1 cellular context compared by ENCODE assay signal in genomic region chr10:73991846-73992245, GRCh38.
TF ChIP-seq lines count a peak whose summit lies in the region.

No MANE protein-coding gene starts in this region.

TF ChIP-seq in K562, 482 proteins besides CTCF, POLR2A, EP300 and RAD21 (continued from another document and continues in another):
- TF ChIP-seq THRA (IDR thresholded peaks at IDR 0.05) (no peak), RBM25 (IDR thresholded peaks at IDR 0.05; ENCODE audit: low read depth, low read length, severe bottlenecking) (no peak), ZNF121 (CRISPR knock-in tag; conservative IDR thresholded peaks at IDR 0.05) (no peak), GTF2F1 (IDR thresholded peaks at IDR 0.05; ENCODE audit: low read depth, low read length) (no peak), POU5F1 (IDR thresholded peaks at IDR 0.05; ENCODE audit: borderline replicate concordance, low read depth, low read length, partially characterized antibody) (no peak), TBL1XR1 (IDR thresholded peaks at IDR 0.05; ENCODE audit: low read length in 2 of 2) (0 out of 4 replicates have a peak, but pooled peaks of 1 of the 2 experiments have one; percentile 15), RBM15 (IDR thresholded peaks at IDR 0.05; ENCODE audit: insufficient read depth, low read length) (no peak), FOXA3 (CRISPR knock-in tag; conservative IDR thresholded peaks at IDR 0.05 in 1 of 2, IDR thresholded peaks at IDR 0.05 in 1 of 2) (no peak), C11orf30 (IDR thresholded peaks at IDR 0.05; ENCODE audit: low read depth) (no peak), TAF7 (tag; IDR thresholded peaks at IDR 0.05) (no peak), BCL6 (CRISPR knock-in tag; IDR thresholded peaks at IDR 0.05) (no peak), TRIM24 (IDR thresholded peaks at IDR 0.05) (peak; percentile 16 to 35; a peak in 2 of 4 replicates), ZNF212 (CRISPR knock-in tag; IDR thresholded peaks at IDR 0.05) (no peak), CBX5 (IDR thresholded peaks at IDR 0.05; ENCODE audit: borderline replicate concordance, low read depth) (no peak), NBN (IDR thresholded peaks at IDR 0.05; ENCODE audit: low read depth) (peak; percentile 88), KDM2B (CRISPR knock-in tag; IDR thresholded peaks at IDR 0.05) (no peak), MITF (IDR thresholded peaks at IDR 0.05) (no peak), ZNF217 (CRISPR knock-in tag; IDR thresholded peaks at IDR 0.05) (no peak), SUPT5H (IDR thresholded peaks at IDR 0.05) (peak; percentile 86), IFI16 (CRISPR knock-in tag; IDR thresholded peaks at IDR 0.05) (no peak), ZNF316 (IDR thresholded peaks at IDR 0.05) (peak; percentile 63; the same call in 1 of the 2 replicates), TGIF2 (CRISPR knock-in tag; IDR thresholded peaks at IDR 0.05) (no peak), ZNF174 (CRISPR knock-in tag; IDR thresholded peaks at IDR 0.05) (no peak), BRF1 (IDR thresholded peaks at IDR 0.05; ENCODE audit: borderline replicate concordance, extremely low read depth, insufficient read length) (no peak), MTF1 (CRISPR knock-in tag; IDR thresholded peaks at IDR 0.05; ENCODE audit: borderline replicate concordance) (no peak), ZBED1 (IDR thresholded peaks at IDR 0.05) (no peak), ZNF584 (CRISPR knock-in tag; IDR thresholded peaks at IDR 0.05; ENCODE audit: low read depth) (no peak), ZBTB11 (CRISPR knock-in tag; IDR thresholded peaks at IDR 0.05) (peak in 1 of 3 experiments; percentile 43; a peak in 1 of 6 replicates), GATAD2A (IDR thresholded peaks at IDR 0.05) (peak; percentile 45; the same call in 1 of the 2 replicates)
- TF ChIP-seq, protein P1, sequence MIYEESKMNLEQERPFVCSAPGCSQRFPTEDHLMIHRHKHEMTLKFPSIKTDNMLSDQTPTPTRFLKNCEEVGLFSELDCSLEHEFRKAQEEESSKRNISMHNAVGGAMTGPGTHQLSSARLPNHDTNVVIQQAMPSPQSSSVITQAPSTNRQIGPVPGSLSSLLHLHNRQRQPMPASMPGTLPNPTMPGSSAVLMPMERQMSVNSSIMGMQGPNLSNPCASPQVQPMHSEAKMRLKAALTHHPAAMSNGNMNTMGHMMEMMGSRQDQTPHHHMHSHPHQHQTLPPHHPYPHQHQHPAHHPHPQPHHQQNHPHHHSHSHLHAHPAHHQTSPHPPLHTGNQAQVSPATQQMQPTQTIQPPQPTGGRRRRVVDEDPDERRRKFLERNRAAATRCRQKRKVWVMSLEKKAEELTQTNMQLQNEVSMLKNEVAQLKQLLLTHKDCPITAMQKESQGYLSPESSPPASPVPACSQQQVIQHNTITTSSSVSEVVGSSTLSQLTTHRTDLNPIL (CRISPR knock-in tag; IDR thresholded peaks at IDR 0.05) = no peak
- TF ChIP-seq, protein P2, sequence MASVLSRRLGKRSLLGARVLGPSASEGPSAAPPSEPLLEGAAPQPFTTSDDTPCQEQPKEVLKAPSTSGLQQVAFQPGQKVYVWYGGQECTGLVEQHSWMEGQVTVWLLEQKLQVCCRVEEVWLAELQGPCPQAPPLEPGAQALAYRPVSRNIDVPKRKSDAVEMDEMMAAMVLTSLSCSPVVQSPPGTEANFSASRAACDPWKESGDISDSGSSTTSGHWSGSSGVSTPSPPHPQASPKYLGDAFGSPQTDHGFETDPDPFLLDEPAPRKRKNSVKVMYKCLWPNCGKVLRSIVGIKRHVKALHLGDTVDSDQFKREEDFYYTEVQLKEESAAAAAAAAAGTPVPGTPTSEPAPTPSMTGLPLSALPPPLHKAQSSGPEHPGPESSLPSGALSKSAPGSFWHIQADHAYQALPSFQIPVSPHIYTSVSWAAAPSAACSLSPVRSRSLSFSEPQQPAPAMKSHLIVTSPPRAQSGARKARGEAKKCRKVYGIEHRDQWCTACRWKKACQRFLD (CRISPR knock-in tag; IDR thresholded peaks at IDR 0.05) = peak; percentile 82
- TF ChIP-seq, protein P3, sequence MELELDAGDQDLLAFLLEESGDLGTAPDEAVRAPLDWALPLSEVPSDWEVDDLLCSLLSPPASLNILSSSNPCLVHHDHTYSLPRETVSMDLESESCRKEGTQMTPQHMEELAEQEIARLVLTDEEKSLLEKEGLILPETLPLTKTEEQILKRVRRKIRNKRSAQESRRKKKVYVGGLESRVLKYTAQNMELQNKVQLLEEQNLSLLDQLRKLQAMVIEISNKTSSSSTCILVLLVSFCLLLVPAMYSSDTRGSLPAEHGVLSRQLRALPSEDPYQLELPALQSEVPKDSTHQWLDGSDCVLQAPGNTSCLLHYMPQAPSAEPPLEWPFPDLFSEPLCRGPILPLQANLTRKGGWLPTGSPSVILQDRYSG (tag; conservative IDR thresholded peaks at IDR 0.05; ENCODE audit: low read depth) = no peak
- TF ChIP-seq, protein P4, sequence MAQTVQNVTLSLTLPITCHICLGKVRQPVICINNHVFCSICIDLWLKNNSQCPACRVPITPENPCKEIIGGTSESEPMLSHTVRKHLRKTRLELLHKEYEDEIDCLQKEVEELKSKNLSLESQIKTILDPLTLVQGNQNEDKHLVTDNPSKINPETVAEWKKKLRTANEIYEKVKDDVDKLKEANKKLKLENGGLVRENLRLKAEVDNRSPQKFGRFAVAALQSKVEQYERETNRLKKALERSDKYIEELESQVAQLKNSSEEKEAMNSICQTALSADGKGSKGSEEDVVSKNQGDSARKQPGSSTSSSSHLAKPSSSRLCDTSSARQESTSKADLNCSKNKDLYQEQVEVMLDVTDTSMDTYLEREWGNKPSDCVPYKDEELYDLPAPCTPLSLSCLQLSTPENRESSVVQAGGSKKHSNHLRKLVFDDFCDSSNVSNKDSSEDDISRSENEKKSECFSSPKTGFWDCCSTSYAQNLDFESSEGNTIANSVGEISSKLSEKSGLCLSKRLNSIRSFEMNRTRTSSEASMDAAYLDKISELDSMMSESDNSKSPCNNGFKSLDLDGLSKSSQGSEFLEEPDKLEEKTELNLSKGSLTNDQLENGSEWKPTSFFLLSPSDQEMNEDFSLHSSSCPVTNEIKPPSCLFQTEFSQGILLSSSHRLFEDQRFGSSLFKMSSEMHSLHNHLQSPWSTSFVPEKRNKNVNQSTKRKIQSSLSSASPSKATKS (CRISPR knock-in tag; IDR thresholded peaks at IDR 0.05) = no peak
- TF ChIP-seq, protein P5, sequence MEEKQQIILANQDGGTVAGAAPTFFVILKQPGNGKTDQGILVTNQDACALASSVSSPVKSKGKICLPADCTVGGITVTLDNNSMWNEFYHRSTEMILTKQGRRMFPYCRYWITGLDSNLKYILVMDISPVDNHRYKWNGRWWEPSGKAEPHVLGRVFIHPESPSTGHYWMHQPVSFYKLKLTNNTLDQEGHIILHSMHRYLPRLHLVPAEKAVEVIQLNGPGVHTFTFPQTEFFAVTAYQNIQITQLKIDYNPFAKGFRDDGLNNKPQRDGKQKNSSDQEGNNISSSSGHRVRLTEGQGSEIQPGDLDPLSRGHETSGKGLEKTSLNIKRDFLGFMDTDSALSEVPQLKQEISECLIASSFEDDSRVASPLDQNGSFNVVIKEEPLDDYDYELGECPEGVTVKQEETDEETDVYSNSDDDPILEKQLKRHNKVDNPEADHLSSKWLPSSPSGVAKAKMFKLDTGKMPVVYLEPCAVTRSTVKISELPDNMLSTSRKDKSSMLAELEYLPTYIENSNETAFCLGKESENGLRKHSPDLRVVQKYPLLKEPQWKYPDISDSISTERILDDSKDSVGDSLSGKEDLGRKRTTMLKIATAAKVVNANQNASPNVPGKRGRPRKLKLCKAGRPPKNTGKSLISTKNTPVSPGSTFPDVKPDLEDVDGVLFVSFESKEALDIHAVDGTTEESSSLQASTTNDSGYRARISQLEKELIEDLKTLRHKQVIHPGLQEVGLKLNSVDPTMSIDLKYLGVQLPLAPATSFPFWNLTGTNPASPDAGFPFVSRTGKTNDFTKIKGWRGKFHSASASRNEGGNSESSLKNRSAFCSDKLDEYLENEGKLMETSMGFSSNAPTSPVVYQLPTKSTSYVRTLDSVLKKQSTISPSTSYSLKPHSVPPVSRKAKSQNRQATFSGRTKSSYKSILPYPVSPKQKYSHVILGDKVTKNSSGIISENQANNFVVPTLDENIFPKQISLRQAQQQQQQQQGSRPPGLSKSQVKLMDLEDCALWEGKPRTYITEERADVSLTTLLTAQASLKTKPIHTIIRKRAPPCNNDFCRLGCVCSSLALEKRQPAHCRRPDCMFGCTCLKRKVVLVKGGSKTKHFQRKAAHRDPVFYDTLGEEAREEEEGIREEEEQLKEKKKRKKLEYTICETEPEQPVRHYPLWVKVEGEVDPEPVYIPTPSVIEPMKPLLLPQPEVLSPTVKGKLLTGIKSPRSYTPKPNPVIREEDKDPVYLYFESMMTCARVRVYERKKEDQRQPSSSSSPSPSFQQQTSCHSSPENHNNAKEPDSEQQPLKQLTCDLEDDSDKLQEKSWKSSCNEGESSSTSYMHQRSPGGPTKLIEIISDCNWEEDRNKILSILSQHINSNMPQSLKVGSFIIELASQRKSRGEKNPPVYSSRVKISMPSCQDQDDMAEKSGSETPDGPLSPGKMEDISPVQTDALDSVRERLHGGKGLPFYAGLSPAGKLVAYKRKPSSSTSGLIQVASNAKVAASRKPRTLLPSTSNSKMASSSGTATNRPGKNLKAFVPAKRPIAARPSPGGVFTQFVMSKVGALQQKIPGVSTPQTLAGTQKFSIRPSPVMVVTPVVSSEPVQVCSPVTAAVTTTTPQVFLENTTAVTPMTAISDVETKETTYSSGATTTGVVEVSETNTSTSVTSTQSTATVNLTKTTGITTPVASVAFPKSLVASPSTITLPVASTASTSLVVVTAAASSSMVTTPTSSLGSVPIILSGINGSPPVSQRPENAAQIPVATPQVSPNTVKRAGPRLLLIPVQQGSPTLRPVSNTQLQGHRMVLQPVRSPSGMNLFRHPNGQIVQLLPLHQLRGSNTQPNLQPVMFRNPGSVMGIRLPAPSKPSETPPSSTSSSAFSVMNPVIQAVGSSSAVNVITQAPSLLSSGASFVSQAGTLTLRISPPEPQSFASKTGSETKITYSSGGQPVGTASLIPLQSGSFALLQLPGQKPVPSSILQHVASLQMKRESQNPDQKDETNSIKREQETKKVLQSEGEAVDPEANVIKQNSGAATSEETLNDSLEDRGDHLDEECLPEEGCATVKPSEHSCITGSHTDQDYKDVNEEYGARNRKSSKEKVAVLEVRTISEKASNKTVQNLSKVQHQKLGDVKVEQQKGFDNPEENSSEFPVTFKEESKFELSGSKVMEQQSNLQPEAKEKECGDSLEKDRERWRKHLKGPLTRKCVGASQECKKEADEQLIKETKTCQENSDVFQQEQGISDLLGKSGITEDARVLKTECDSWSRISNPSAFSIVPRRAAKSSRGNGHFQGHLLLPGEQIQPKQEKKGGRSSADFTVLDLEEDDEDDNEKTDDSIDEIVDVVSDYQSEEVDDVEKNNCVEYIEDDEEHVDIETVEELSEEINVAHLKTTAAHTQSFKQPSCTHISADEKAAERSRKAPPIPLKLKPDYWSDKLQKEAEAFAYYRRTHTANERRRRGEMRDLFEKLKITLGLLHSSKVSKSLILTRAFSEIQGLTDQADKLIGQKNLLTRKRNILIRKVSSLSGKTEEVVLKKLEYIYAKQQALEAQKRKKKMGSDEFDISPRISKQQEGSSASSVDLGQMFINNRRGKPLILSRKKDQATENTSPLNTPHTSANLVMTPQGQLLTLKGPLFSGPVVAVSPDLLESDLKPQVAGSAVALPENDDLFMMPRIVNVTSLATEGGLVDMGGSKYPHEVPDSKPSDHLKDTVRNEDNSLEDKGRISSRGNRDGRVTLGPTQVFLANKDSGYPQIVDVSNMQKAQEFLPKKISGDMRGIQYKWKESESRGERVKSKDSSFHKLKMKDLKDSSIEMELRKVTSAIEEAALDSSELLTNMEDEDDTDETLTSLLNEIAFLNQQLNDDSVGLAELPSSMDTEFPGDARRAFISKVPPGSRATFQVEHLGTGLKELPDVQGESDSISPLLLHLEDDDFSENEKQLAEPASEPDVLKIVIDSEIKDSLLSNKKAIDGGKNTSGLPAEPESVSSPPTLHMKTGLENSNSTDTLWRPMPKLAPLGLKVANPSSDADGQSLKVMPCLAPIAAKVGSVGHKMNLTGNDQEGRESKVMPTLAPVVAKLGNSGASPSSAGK (IDR thresholded peaks at IDR 0.05) = no peak
